9 cellular contexts compared by ENCODE assay signal in genomic region chr19:13104848-13105646, GRCh38. TPM values are rescaled to one million over a fixed set of nuclear protein-coding genes. Genes with fewer than 3 reads are reported as not detected.
DNase-seq lines count a peak whose midpoint lies in the region; ATAC-seq and TF ChIP-seq lines count a peak whose summit lies in the region.
"Had no signal": no experiment of that assay in that cellular context is flagged by ENCODE, and none has a peak within 500 bp of the region (broad histone marks: within the 10 kb centered on the region; RNA-seq: fewer than 3 reads in every experiment).

No MANE protein-coding gene starts in this region.

- CTCF ChIA-PET in activated naive CD4-positive, alpha-beta T cell treated with anti-CD3 and anti-CD28 coated beads, Interleukin-2, amount 10 ng/mL, durations not matched to agents 7 days and 5 days (lab: Charles Lee), result interaction anchor here (1.0 to 2.5 kb wide), 13 partner anchors 8 to 140 kb away, joined by 3 to 23 read pairs (median 5); partner anchors contain the start of genes IER2, NACC1 and STX10
- CTCF ChIA-PET in naive thymus-derived CD4-positive, alpha-beta T cell (lab: Charles Lee), result interaction anchor here (0.7 to 3.3 kb wide), 13 partner anchors 8 to 140 kb away, joined by 3 to 19 read pairs (median 4); partner anchors contain the start of genes NACC1 and TRMT1

- peaks cover 11% of the 10 kb centered on the region for H3K27me3 Mint-ChIP-seq in activated naive CD4-positive, alpha-beta T cell treated with anti-CD3 and anti-CD28 coated beads, Interleukin-2, amount 10 ng/mL, durations not matched to agents 7 days and 5 days
- H3K27me3 Mint-ChIP-seq in naive thymus-derived CD4-positive, alpha-beta T cell, result peaks cover 0 to 2% (median 0%) of the 10 kb centered on the region in 5 donors

- POLR2A ChIA-PET in naive thymus-derived CD4-positive, alpha-beta T cell (lab: Charles Lee), result interaction anchor here (0.6 to 3.4 kb wide), 13 partner anchors 9 to 314 kb away, joined by 3 to 53 read pairs (median 4); partner anchors contain the start of genes GCDH, IER2, JUNB and NACC1

- H3K27ac Mint-ChIP-seq in activated naive CD4-positive, alpha-beta T cell treated with anti-CD3 and anti-CD28 coated beads, Interleukin-2, amount 10 ng/mL, durations not matched to agents 7 days and 5 days, result peak overlapping the region; percentile 88
- H3K27ac Mint-ChIP-seq in naive thymus-derived CD4-positive, alpha-beta T cell, result peak overlapping the region; percentile 71 to 94 (median 87)

- peaks cover 11% of the 10 kb centered on the region for H3K36me3 Mint-ChIP-seq in activated naive CD4-positive, alpha-beta T cell treated with anti-CD3 and anti-CD28 coated beads, Interleukin-2, amount 10 ng/mL, durations not matched to agents 7 days and 5 days
- peaks cover 0 to 7% (median 0%) of the 10 kb centered on the region in 5 donors for H3K36me3 Mint-ChIP-seq in naive thymus-derived CD4-positive, alpha-beta T cell

- H3K4me1 Mint-ChIP-seq in activated naive CD4-positive, alpha-beta T cell treated with anti-CD3 and anti-CD28 coated beads, Interleukin-2, amount 10 ng/mL, durations not matched to agents 7 days and 5 days, result peaks cover 41% of the 10 kb centered on the region
- H3K4me1 Mint-ChIP-seq in naive thymus-derived CD4-positive, alpha-beta T cell, result peaks cover 0 to 32% (median 25%) of the 10 kb centered on the region in 7 donors

- H3K9me3 ChIP-seq in naive thymus-derived CD4-positive, alpha-beta T cell (ENCODE audit: control insufficient read depth in 2 of 3, low read length in 3 of 3), result no peaks in the 10 kb centered on the region
- no peaks in the 10 kb centered on the region for H3K9me3 ChIP-seq in thyroid gland
- H3K9me3 ChIP-seq in SJCRH30 (replicated peaks), result no peaks in the 10 kb centered on the region

- peak; percentile 69 for DNase-seq in CMK (ENCODE audit: low read depth)
- peak; percentile 64 for DNase-seq in activated naive CD4-positive, alpha-beta T cell treated with anti-CD3 and anti-CD28 coated beads, Interleukin-2, amount 10 ng/mL, durations not matched to agents 7 days and 5 days
- peak in 3 of 9 donors; percentile 28 to 50 (median 35) for DNase-seq in naive thymus-derived CD4-positive, alpha-beta T cell
- no peak for DNase-seq in thyroid gland
- no peak for DNase-seq in SJCRH30

- H3K4me3 ChIP-seq in naive thymus-derived CD4-positive, alpha-beta T cell (ENCODE audit: low read length), result peak overlapping the region; percentile 82
- H3K4me3 ChIP-seq in thyroid gland (replicated peaks in 1 of 3) (no peak overlapping the region), SJCRH30 (no peak overlapping the region)
- H3K4me3 ChIP-seq: smooth muscle cell had no signal

- TF ChIP-seq CTCF in thyroid gland (IDR thresholded peaks at IDR 0.05), result no peak

- H3K27me3 ChIP-seq in naive thymus-derived CD4-positive, alpha-beta T cell (ENCODE audit: control insufficient read depth in 2 of 2, insufficient read depth in 2 of 2, low read length in 2 of 2), result no peaks in the 10 kb centered on the region
- H3K27me3 ChIP-seq in thyroid gland (no peaks in the 10 kb centered on the region), SJCRH30 (no peaks in the 10 kb centered on the region)

- ATAC-seq in HG02885 (IDR thresholded peaks at IDR 0.05; ENCODE audit: poor library complexity, unreplicated experiment) (peak; percentile 2), GM21515 (IDR thresholded peaks at IDR 0.05; ENCODE audit: unreplicated experiment) (no peak), GM19467 (IDR thresholded peaks at IDR 0.05; ENCODE audit: unreplicated experiment) (no peak)
- peak; percentile 43 for ATAC-seq in naive thymus-derived CD4-positive, alpha-beta T cell

- TF ChIP-seq POLR2A in thyroid gland (IDR thresholded peaks at IDR 0.05), result no peak

- intact Hi-C loops in naive thymus-derived CD4-positive, alpha-beta T cell (cut with micrococcal nuclease), result loop anchor here (1.0 kb wide), 5 partner anchors 11 to 157 kb away; partner anchors contain the start of genes IER2 (in 1 of the 2), NACC1 (in 1 of the 2), STX10 (in 1 of the 2) and TRMT1 (in 1 of the 2)
- intact Hi-C loops in thyroid gland (cut with DNase I), result no loop called here

- peak overlapping the region; percentile 82 for H3K4me3 Mint-ChIP-seq in activated naive CD4-positive, alpha-beta T cell treated with anti-CD3 and anti-CD28 coated beads, Interleukin-2, amount 10 ng/mL, durations not matched to agents 7 days and 5 days
- peak overlapping the region; percentile 80 to 97 (median 93) for H3K4me3 Mint-ChIP-seq in naive thymus-derived CD4-positive, alpha-beta T cell

- H3K4me1 ChIP-seq in naive thymus-derived CD4-positive, alpha-beta T cell (ENCODE audit: control insufficient read depth in 2 of 2, insufficient read depth in 2 of 2, low read length in 2 of 2), result peaks cover 41 to 43% of the 10 kb centered on the region in 2 donors
- H3K4me1 ChIP-seq in thyroid gland, result peaks cover 0 to 17% of the 10 kb centered on the region in 2 donors
- H3K4me1 ChIP-seq in SJCRH30, result no peaks in the 10 kb centered on the region

- H3K9me3 Mint-ChIP-seq in activated naive CD4-positive, alpha-beta T cell treated with anti-CD3 and anti-CD28 coated beads, Interleukin-2, amount 10 ng/mL, durations not matched to agents 7 days and 5 days, result no peaks in the 10 kb centered on the region
- H3K9me3 Mint-ChIP-seq in naive thymus-derived CD4-positive, alpha-beta T cell, result peaks cover 0 to 3% (median 0%) of the 10 kb centered on the region in 11 donors

- peaks cover 0 to 13% (median 0%) of the 10 kb centered on the region in 3 experiments for H3K36me3 ChIP-seq in naive thymus-derived CD4-positive, alpha-beta T cell (ENCODE audit: control insufficient read depth in 2 of 3, insufficient read depth in 3 of 3, low read length in 3 of 3)
- H3K36me3 ChIP-seq in thyroid gland (peaks cover 0 to 9% of the 10 kb centered on the region in 2 donors), SJCRH30 (peaks cover 25% of the 10 kb centered on the region)

- peak overlapping the region; percentile 74 for H3K27ac ChIP-seq in naive thymus-derived CD4-positive, alpha-beta T cell (ENCODE audit: low read depth, low read length)
- peak overlapping the region in 1 of 3 donors; percentile 26 for H3K27ac ChIP-seq in thyroid gland
- H3K27ac ChIP-seq in SJCRH30, result no peak overlapping the region

- 69 to 77% methylated on average over 17 to 22 of the region's 26 CpGs for WGBS in thyroid gland, 2 donors

RNA-seq across cellular contexts. Expression of gene LYL1, which starts 2.4 kb away (rescaled TPM):
- 10 to 100 TPM in 1 of 5 experiments, 1 to 10 TPM in 4; 4.6 to 22.6 (median 7.8) TPM for total RNA-seq in naive thymus-derived CD4-positive, alpha-beta T cell
- 1 to 10 TPM; 2.4 to 2.9 TPM for polyA plus RNA-seq in naive thymus-derived CD4-positive, alpha-beta T cell
- 10 to 100 TPM in 1 of 4 donors, 1 to 10 TPM in 3; 4.2 to 10.9 (median 7.7) TPM for total RNA-seq in thyroid gland
- 0.08 TPM in 1 of 2 replicates, not detected in the other for total RNA-seq in SJCRH30 (2014; rRNA removed; shearing (Covaris generic))

RNA-seq across cellular contexts. Expression of gene TRMT1, which starts 11.5 kb away (rescaled TPM):
- total RNA-seq in naive thymus-derived CD4-positive, alpha-beta T cell, result 10 to 100 TPM; 64.2 to 96.4 (median 87.8) TPM
- polyA plus RNA-seq in naive thymus-derived CD4-positive, alpha-beta T cell, result 10 to 100 TPM; 22.6 to 36.3 TPM
- 10 to 100 TPM; 23.9 to 31.3 (median 29.1) TPM for total RNA-seq in thyroid gland
- total RNA-seq in SJCRH30 (2014; rRNA removed; shearing (Covaris generic)), result 54.1 and 59.0 TPM in 2 replicates

RNA-seq across cellular contexts. Expression of gene NACC1, which starts 13.0 kb away (rescaled TPM):
- 10 to 100 TPM; 18.0 to 72.7 (median 22.4) TPM for total RNA-seq in naive thymus-derived CD4-positive, alpha-beta T cell
- polyA plus RNA-seq in naive thymus-derived CD4-positive, alpha-beta T cell, result 1 to 10 TPM; 1.7 to 2.0 TPM
- total RNA-seq in thyroid gland, result 10 to 100 TPM; 16.9 to 67.7 (median 43.0) TPM
- total RNA-seq in SJCRH30 (2014; rRNA removed; shearing (Covaris generic)), result 103 and 105 TPM in 2 replicates

RNA-seq across cellular contexts. Expression of gene STX10, which starts 45.1 kb away (rescaled TPM):
- total RNA-seq in naive thymus-derived CD4-positive, alpha-beta T cell, result 10 to 100 TPM; 42.6 to 76.2 (median 68.5) TPM
- 10 to 100 TPM; 45.9 to 63.7 TPM for polyA plus RNA-seq in naive thymus-derived CD4-positive, alpha-beta T cell
- 10 to 100 TPM; 39.2 to 91.9 (median 56.5) TPM for total RNA-seq in thyroid gland
- 58.5 and 70.7 TPM in 2 replicates for total RNA-seq in SJCRH30 (2014; rRNA removed; shearing (Covaris generic))

RNA-seq across cellular contexts. Expression of gene IER2, which starts 45.2 kb away (rescaled TPM):
- 100 to 1,000 TPM; 135 to 558 (median 246) TPM for total RNA-seq in naive thymus-derived CD4-positive, alpha-beta T cell
- 100 to 1,000 TPM; 121 to 139 TPM for polyA plus RNA-seq in naive thymus-derived CD4-positive, alpha-beta T cell
- 100 to 1,000 TPM in 1 of 4 donors, 10 to 100 TPM in 3; 55.0 to 139 (median 65.9) TPM for total RNA-seq in thyroid gland
- total RNA-seq in SJCRH30 (2014; rRNA removed; shearing (Covaris generic)), result 30.2 and 31.7 TPM in 2 replicates

Comparison
In these comparisons a context has a peak if more than half of its experiments do, and no peak if none do; other contexts are left out.
1. DNase-seq: peak in CMK (single experiment) and activated naive CD4-positive, alpha-beta T cell treated with anti-CD3 and anti-CD28 coated beads, Interleukin-2, amount 10 ng/mL, durations not matched to agents 7 days and 5 days (single experiment); none in thyroid gland (0 of 2) and SJCRH30 (0 of 2).
2. ATAC-seq: peak in HG02885 (single experiment) and naive thymus-derived CD4-positive, alpha-beta T cell (single experiment); none in GM21515 (single experiment) and GM19467 (single experiment).